ENCODE assay signal across 9 cellular contexts in the genomic region with DNA sequence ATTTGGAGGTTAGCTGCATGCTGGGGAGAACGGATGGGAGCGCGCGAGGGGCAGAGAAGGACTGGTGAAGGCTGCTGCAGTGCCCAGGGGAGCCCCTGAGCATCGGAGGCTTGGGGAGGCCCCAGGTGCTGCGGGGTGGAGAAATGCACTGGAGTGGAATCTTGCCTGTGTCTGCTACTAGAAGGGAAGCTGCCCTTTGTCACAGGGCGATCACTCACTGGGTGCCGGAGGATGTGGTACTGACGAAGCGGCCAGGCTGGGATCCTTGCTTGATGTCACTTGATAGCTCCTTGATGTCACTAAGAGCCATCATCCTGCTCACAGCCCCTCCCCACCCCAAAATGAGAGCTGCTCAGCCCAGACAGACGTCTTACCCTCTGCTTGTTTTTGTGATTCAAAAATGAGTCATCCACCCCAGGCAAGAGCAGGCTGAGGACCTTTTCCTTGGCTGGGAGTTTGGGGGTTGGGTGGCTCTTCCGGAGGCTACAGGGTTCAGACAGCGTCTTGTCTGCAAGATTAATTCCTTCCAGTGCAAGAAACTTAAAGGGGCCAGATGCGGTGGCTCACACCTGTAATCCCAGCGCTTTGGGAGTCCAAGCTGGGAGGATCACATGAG.
DNase-seq lines count a peak whose midpoint lies in the region; ATAC-seq and TF ChIP-seq lines count a peak whose summit lies in the region.
"Had no signal": no experiment of that assay in that cellular context is flagged by ENCODE, and none has a peak within 500 bp of the region (broad histone marks: within the 10 kb centered on the region; RNA-seq: fewer than 3 reads in every experiment).

No MANE protein-coding gene starts in this region.

- intact Hi-C loops in A673 (cut with micrococcal nuclease; ENCODE audit: unreplicated experiment): no loop called here

- CTCF ChIA-PET in A673 (lab: Charles Lee): no interaction called here

- H3K4me1 ChIP-seq in A673 (ENCODE audit: insufficient read depth, low read length, poor library complexity, severe bottlenecking): no peaks in the 10 kb centered on the region
- H3K4me1 ChIP-seq: gastrocnemius medialis had no signal

- H3K4me3 ChIP-seq in A673 (ENCODE audit: low read depth, low read length, poor library complexity, severe bottlenecking) (no peak overlapping the region), H7 (ENCODE audit: insufficient read depth, low read depth, low read length) (no peak overlapping the region)
- H3K4me3 ChIP-seq: gastrocnemius medialis had no signal

- H3K27me3 ChIP-seq in A673 (replicated peaks; ENCODE audit: insufficient read depth, low read depth, low read length, poor library complexity) (no peaks in the 10 kb centered on the region), H7 (ENCODE audit: control insufficient read depth, insufficient read depth, low read length) (no peaks in the 10 kb centered on the region)
- H3K27me3 ChIP-seq: gastrocnemius medialis had no signal

- POLR2A ChIA-PET in A673 (lab: Charles Lee; ENCODE audit: low non-redundant PET): interaction anchor here (0.8 kb wide), 1 partner anchor 52 kb away, joined by 3 read pairs; no protein-coding TSS in a partner anchor

- H3K9me3 ChIP-seq in A673 (ENCODE audit: low read depth, low read length, poor library complexity, severe bottlenecking): no peaks in the 10 kb centered on the region
- H3K9me3 ChIP-seq: gastrocnemius medialis had no signal

- BruUV-seq in A673 (replicated peaks; lab: Mats Ljungman, UMichigan): no TSS peak

- no peak for TF ChIP-seq CTCF in A673 (conservative IDR thresholded peaks at IDR 0.05; ENCODE audit: low read depth, low read length)

- no peak overlapping the region for H3K27ac ChIP-seq in A673 (ENCODE audit: low read depth, low read length, poor library complexity, severe bottlenecking)
- H3K27ac ChIP-seq: gastrocnemius medialis had no signal

- H3K36me3 ChIP-seq in A673 (ENCODE audit: insufficient read depth, low read length, poor library complexity, severe bottlenecking) (no peaks in the 10 kb centered on the region), H7 (replicated peaks; ENCODE audit: control insufficient read depth, insufficient read depth, low read length) (no peaks in the 10 kb centered on the region)
- H3K36me3 ChIP-seq: gastrocnemius medialis had no signal

- no peak for ATAC-seq in GM21447 (IDR thresholded peaks at IDR 0.05; ENCODE audit: unreplicated experiment)
- no peak for ATAC-seq in HG03175 (IDR thresholded peaks at IDR 0.05; ENCODE audit: unreplicated experiment)
- ATAC-seq: gastrocnemius medialis had no signal

- DNase-seq in A673 (ENCODE audit: low spot score) (peak; percentile 76), H7 (peak; percentile 65), iPS-NIHi7 (ENCODE audit: extremely low spot score) (peak; percentile 71), NCI-H1694 (lab: John Stamatoyannopoulos, UW) (no peak), HUDEP-2 (lab: John Stamatoyannopoulos, UW; ENCODE audit: unreplicated experiment in 76 of 76) (no peak)
- peak; percentile 39 for DNase-seq in activated CD4-positive, alpha-beta T cell treated with anti-CD3 and anti-CD28 coated beads for 48 hours
- DNase-seq: gastrocnemius medialis had no signal

Comparison
In these comparisons a context has a peak if more than half of its experiments do, and no peak if none do; other contexts are left out.
1. DNase-seq: peak in A673 (single experiment), H7 (single experiment), activated CD4-positive, alpha-beta T cell treated with anti-CD3 and anti-CD28 coated beads for 48 hours (single experiment) and iPS-NIHi7 (single experiment); none in NCI-H1694 (single experiment) and HUDEP-2 (0 of 76).